19 cellular contexts compared by ENCODE assay signal in genomic region chr1:29747136-29747670, GRCh38.
DNase-seq lines count a peak whose midpoint lies in the region; ATAC-seq and TF ChIP-seq lines count a peak whose summit lies in the region.
"Had no signal": no experiment of that assay in that cellular context is flagged by ENCODE, and none has a peak within 500 bp of the region (broad histone marks: within the 10 kb centered on the region; RNA-seq: fewer than 3 reads in every experiment).

No MANE protein-coding gene starts in this region.

- peak; percentile 20 for DNase-seq in activated CD8-positive, alpha-beta memory T cell treated with anti-CD3 and anti-CD28 coated beads, Interleukin-2, amount 50 U/mL, for 48 hours
- DNase-seq in activated CD8-positive, alpha-beta memory T cell treated with anti-CD3 and anti-CD28 coated beads for 24 hours: no peak
- DNase-seq in neuronal stem cell (ENCODE audit: low spot score): no peak
- peak; percentile 19 for DNase-seq in stomach
- DNase-seq in colonic mucosa: no peak
- DNase-seq: CD4-positive, alpha-beta memory T cell; DMS153; DMS79; GDM1; GOT3; H7; HFFc6 had no signal

- no peak overlapping the region for H2BK5ac ChIP-seq in neuronal stem cell (ENCODE audit: low read length)

- H3K4ac ChIP-seq in neuronal stem cell (ENCODE audit: low read length): no peak overlapping the region

- H4K91ac ChIP-seq in neuronal stem cell (ENCODE audit: low read depth, low read length, poor library complexity): no peak overlapping the region

- H3K79me1 ChIP-seq in neuronal stem cell (ENCODE audit: low read depth, low read length): no peaks in the 10 kb centered on the region

- TF ChIP-seq EP300 in stomach (IDR thresholded peaks at IDR 0.05): no peak

- H3K4me1 ChIP-seq in neuronal stem cell (ENCODE audit: control insufficient read depth in 2 of 2, insufficient read depth in 1 of 2, low read depth in 1 of 2, low read length in 2 of 2) (no peaks in the 10 kb centered on the region), stomach (no peaks in the 10 kb centered on the region), colonic mucosa (no peaks in the 10 kb centered on the region)
- H3K4me1 ChIP-seq: A549, BLaER1 had no signal

- H3K4me3 ChIP-seq in neuronal stem cell (ENCODE audit: low read length in 2 of 2): no peak overlapping the region
- no peak overlapping the region for H3K4me3 ChIP-seq in stomach
- no peak overlapping the region for H3K4me3 ChIP-seq in colonic mucosa
- H3K4me3 ChIP-seq: A549, BLaER1 had no signal

- ATAC-seq in GM18520 (IDR thresholded peaks at IDR 0.05; ENCODE audit: unreplicated experiment) (no peak), HG02981 (IDR thresholded peaks at IDR 0.05; ENCODE audit: unreplicated experiment) (no peak)
- ATAC-seq: A549, HCT116, HepG2 had no signal

- no peak overlapping the region for H4K8ac ChIP-seq in neuronal stem cell (ENCODE audit: low read depth, low read length)

- H2BK120ac ChIP-seq in neuronal stem cell (ENCODE audit: low read depth, low read length): no peak overlapping the region

- no CpG with 5 or more reads among the region's 6 CpGs for WGBS in neuronal stem cell (ENCODE audit: extremely low coverage in 2 of 2, insufficient read length in 2 of 2, insufficient replicate concordance in 1 of 2), 2 donors
- WGBS in stomach, 5 donors: 76 to 87% (median 80%) methylated on average over 6 of the region's 6 CpGs

- H3K27me3 ChIP-seq in neuronal stem cell (ENCODE audit: control insufficient read depth in 3 of 3, insufficient read depth in 3 of 3, low read depth in 1 of 3, low read length in 3 of 3): no peaks in the 10 kb centered on the region
- H3K27me3 ChIP-seq in stomach: peaks cover 0 to 23% (median 2%) of the 10 kb centered on the region in 3 donors
- no peaks in the 10 kb centered on the region for H3K27me3 ChIP-seq in colonic mucosa
- H3K27me3 ChIP-seq: BLaER1 had no signal

- H2BK12ac ChIP-seq in neuronal stem cell (ENCODE audit: low read length): no peak overlapping the region

- intact Hi-C loops in stomach (cut with DNase I; ENCODE audit: low total_unique reads) (no loop called here), colonic mucosa (cut with DNase I) (no loop called here)

- TF ChIP-seq POLR2A in stomach (IDR thresholded peaks at IDR 0.05): no peak

- peak overlapping the region; percentile 41 for H3K18ac ChIP-seq in neuronal stem cell (ENCODE audit: low read length)

- TF ChIP-seq CTCF in stomach (IDR thresholded peaks at IDR 0.05): no peak
- no peak for TF ChIP-seq CTCF in colonic mucosa (IDR thresholded peaks at IDR 0.05)

- H3K14ac ChIP-seq in neuronal stem cell (ENCODE audit: low read length): no peak overlapping the region

- H2BK15ac ChIP-seq in neuronal stem cell (ENCODE audit: low read length): no peak overlapping the region

- no peak overlapping the region for H2AK5ac ChIP-seq in neuronal stem cell (ENCODE audit: low read depth, low read length)

- H3K27ac ChIP-seq in neuronal stem cell (replicated peaks; ENCODE audit: low read length) (no peak overlapping the region), stomach (no peak overlapping the region), colonic mucosa (no peak overlapping the region)
- H3K27ac ChIP-seq: 22Rv1, A549, BLaER1 had no signal

- no peak overlapping the region for H3K4me2 ChIP-seq in neuronal stem cell (ENCODE audit: insufficient read depth, low read length, poor library complexity, severe bottlenecking)
- H3K4me2 ChIP-seq: A549, BLaER1 had no signal

- H3K9ac ChIP-seq in neuronal stem cell (ENCODE audit: low read depth, low read length, poor library complexity): no peak overlapping the region
- no peak overlapping the region for H3K9ac ChIP-seq in colonic mucosa (ENCODE audit: low read depth in 2 of 2, low read length in 2 of 2)
- H3K9ac ChIP-seq: BLaER1 had no signal

- no peaks in the 10 kb centered on the region for H3K9me3 ChIP-seq in neuronal stem cell (replicated peaks in 1 of 2; ENCODE audit: control insufficient read depth in 2 of 2, insufficient read depth in 1 of 2, low read depth in 1 of 2, low read length in 2 of 2)
- no peaks in the 10 kb centered on the region for H3K9me3 ChIP-seq in stomach
- no peaks in the 10 kb centered on the region for H3K9me3 ChIP-seq in colonic mucosa
- H3K9me3 ChIP-seq: A549, BLaER1 had no signal

- H3K36me3 ChIP-seq in neuronal stem cell (replicated peaks in 1 of 2; ENCODE audit: control insufficient read depth in 2 of 2, insufficient read depth in 2 of 2, low read length in 2 of 2) (no peaks in the 10 kb centered on the region), stomach (no peaks in the 10 kb centered on the region), colonic mucosa (no peaks in the 10 kb centered on the region)
- H3K36me3 ChIP-seq: BLaER1 had no signal

- H3K23ac ChIP-seq in neuronal stem cell (ENCODE audit: low read depth, low read length, poor library complexity): no peak overlapping the region

- H2AFZ ChIP-seq in neuronal stem cell (ENCODE audit: low read length): no peak overlapping the region

Comparison
In these comparisons a context has a peak if more than half of its experiments do, and no peak if none do; other contexts are left out.
1. DNase-seq: peak in activated CD8-positive, alpha-beta memory T cell treated with anti-CD3 and anti-CD28 coated beads, Interleukin-2, amount 50 U/mL, for 48 hours (single experiment) and stomach (single experiment); none in activated CD8-positive, alpha-beta memory T cell treated with anti-CD3 and anti-CD28 coated beads for 24 hours (single experiment), neuronal stem cell (single experiment) and colonic mucosa (single experiment).